In the genomic region with DNA sequence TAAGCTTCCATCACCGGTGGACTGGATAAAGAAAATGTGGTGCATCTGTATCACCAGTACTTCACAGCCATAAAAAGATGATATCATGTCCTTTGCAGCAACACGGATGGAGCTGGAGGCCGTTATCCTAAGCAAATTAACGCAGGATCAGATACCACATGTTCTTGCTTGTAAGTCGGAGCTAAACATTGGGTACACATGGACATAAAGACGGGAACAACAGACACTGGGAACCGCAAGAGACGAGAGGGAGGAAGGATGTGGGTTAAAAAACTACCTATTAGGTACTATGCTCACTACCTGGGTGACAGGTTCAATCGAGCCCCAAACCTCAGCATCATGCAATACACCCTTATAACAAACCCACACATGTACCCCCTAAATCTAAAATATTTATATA, we compare ENCODE assay signal across 27 cellular contexts. TPM values are rescaled to one million over a fixed set of nuclear protein-coding genes. Genes with fewer than 3 reads are reported as not detected.
DNase-seq lines count a peak whose midpoint lies in the region; ATAC-seq and TF ChIP-seq lines count a peak whose summit lies in the region.
"Had no signal": no experiment of that assay in that cellular context is flagged by ENCODE, and none has a peak within 500 bp of the region (broad histone marks: within the 10 kb centered on the region; RNA-seq: fewer than 3 reads in every experiment).

No MANE protein-coding gene starts in this region.

- peak overlapping the region; percentile 38 for H3K27ac ChIP-seq in CD8-positive, alpha-beta memory T cell (ENCODE audit: low read depth, low read length)
- H3K27ac ChIP-seq in stomach: no peak overlapping the region
- H3K27ac ChIP-seq: BLaER1, GM23248, left lung, ovary, upper lobe of right lung had no signal

- peak overlapping the region; percentile 22 for H3K4me3 ChIP-seq in CD8-positive, alpha-beta memory T cell (ENCODE audit: low read length)
- H3K4me3 ChIP-seq in stomach: no peak overlapping the region
- H3K4me3 ChIP-seq: BLaER1, GM23248, left lung, ovary, spleen, upper lobe of right lung had no signal

- no peak for TF ChIP-seq POLR2A in stomach (IDR thresholded peaks at IDR 0.05)

- intact Hi-C loops in activated CD4-positive, alpha-beta memory T cell treated with anti-CD3 and anti-CD28 coated beads for 36 hours (cut with micrococcal nuclease): loop anchor here (2.0 kb wide), 1 partner anchor 17 kb away; a partner anchor contains a TSS
- intact Hi-C loops in stomach (cut with DNase I; ENCODE audit: low total_unique reads): no loop called here

- no peaks in the 10 kb centered on the region for H3K27me3 ChIP-seq in CD8-positive, alpha-beta memory T cell (ENCODE audit: insufficient read depth, low read length, poor library complexity, severe bottlenecking)
- H3K27me3 ChIP-seq in stomach: no peaks in the 10 kb centered on the region
- H3K27me3 ChIP-seq: BLaER1, ovary, spleen, upper lobe of right lung had no signal

- H3K27ac Mint-ChIP-seq in CD8-positive, alpha-beta memory T cell: peak overlapping the region; percentile 86 to 98 (median 94)
- H3K27ac Mint-ChIP-seq in activated CD4-positive, alpha-beta memory T cell treated with anti-CD3 and anti-CD28 coated beads for 36 hours: no peak overlapping the region
- H3K27ac Mint-ChIP-seq: HFFc6, naive B cell had no signal

- H3K9me3 Mint-ChIP-seq in CD8-positive, alpha-beta memory T cell: no peaks in the 10 kb centered on the region
- no peaks in the 10 kb centered on the region for H3K9me3 Mint-ChIP-seq in activated CD4-positive, alpha-beta memory T cell treated with anti-CD3 and anti-CD28 coated beads for 36 hours
- H3K9me3 Mint-ChIP-seq: HFFc6, naive B cell had no signal

- peaks cover 28 to 73% (median 44%) of the 10 kb centered on the region in 3 donors for H3K4me1 Mint-ChIP-seq in CD8-positive, alpha-beta memory T cell
- H3K4me1 Mint-ChIP-seq in activated CD4-positive, alpha-beta memory T cell treated with anti-CD3 and anti-CD28 coated beads for 36 hours (ENCODE audit: low read depth): peaks cover 41% of the 10 kb centered on the region

- peaks cover 40% of the 10 kb centered on the region for H3K4me1 ChIP-seq in CD8-positive, alpha-beta memory T cell (ENCODE audit: insufficient read depth, low read length)
- H3K4me1 ChIP-seq in stomach: peaks cover 0 to 11% (median 3%) of the 10 kb centered on the region in 4 donors
- H3K4me1 ChIP-seq: left lung, upper lobe of right lung had no signal

- POLR2A ChIA-PET in CD8-positive, alpha-beta memory T cell (lab: Charles Lee): interaction anchor here (0.6 to 3.7 kb wide), 4 partner anchors 9 to 88 kb away, joined by 3 to 12 read pairs (median 9); a partner anchor contains a TSS
- POLR2A ChIA-PET in activated CD4-positive, alpha-beta memory T cell treated with anti-CD3 and anti-CD28 coated beads for 36 hours (lab: Charles Lee): interaction anchor here (1.0 to 1.6 kb wide), 2 partner anchors 11 to 16 kb away, joined by 3 to 4 read pairs; no protein-coding TSS in a partner anchor

- CTCF ChIA-PET in CD8-positive, alpha-beta memory T cell (lab: Charles Lee): interaction anchor here (1.7 to 3.5 kb wide), 2 partner anchors 9 to 16 kb away, joined by 5 to 18 read pairs; a partner anchor contains a TSS
- CTCF ChIA-PET in activated CD4-positive, alpha-beta memory T cell treated with anti-CD3 and anti-CD28 coated beads for 36 hours (lab: Charles Lee): interaction anchor here (0.9 to 3.6 kb wide), 2 partner anchors 10 to 18 kb away, joined by 3 to 27 read pairs; no protein-coding TSS in a partner anchor

- H3K36me3 Mint-ChIP-seq in CD8-positive, alpha-beta memory T cell: no peaks in the 10 kb centered on the region
- H3K36me3 Mint-ChIP-seq in activated CD4-positive, alpha-beta memory T cell treated with anti-CD3 and anti-CD28 coated beads for 36 hours: peaks cover 1% of the 10 kb centered on the region
- H3K36me3 Mint-ChIP-seq: naive B cell had no signal

- peak; percentile 50 for DNase-seq in activated CD8-positive, alpha-beta memory T cell treated with anti-CD3 and anti-CD28 coated beads for 24 hours
- DNase-seq in activated CD8-positive, alpha-beta memory T cell treated with anti-CD3 and anti-CD28 coated beads, Interleukin-2, amount 50 U/mL, for 4 hours: no peak
- peak in 4 of 5 donors; percentile 10 to 67 (median 58) for DNase-seq in CD8-positive, alpha-beta memory T cell
- DNase-seq in activated CD4-positive, alpha-beta memory T cell treated with anti-CD3 and anti-CD28 coated beads for 36 hours: no peak
- DNase-seq in islet precursor cell (peak; percentile 2), stomach (no peak)
- DNase-seq in stimulated activated CD4-positive, alpha-beta T cell treated with anti-CD3 and anti-CD28 coated beads, Interleukin-4, amount 100 ng/mL, for 24 hours: no peak
- DNase-seq: activated naive CD4-positive, alpha-beta T cell; effector CD8-positive, alpha-beta T cell; foreskin melanocyte; GM23248; left lung; naive B cell; NCI-H1105 treated with DMSO at 0.1 percent for 48 hours; NCI-H2107; NCI-H510A; ovary; spleen; stimulated activated CD4-positive, alpha-beta T cell treated with anti-CD3 and anti-CD28 coated beads, Interleukin-4, amount 100 ng/mL, for 4 hours; upper lobe of right lung had no signal

- WGBS in stomach, 5 donors: 33 to 70% (median 58%) methylated on average over 5 to 9 of the region's 9 CpGs

- ATAC-seq in HG03565 (IDR thresholded peaks at IDR 0.05; ENCODE audit: unreplicated experiment): no peak
- ATAC-seq: esophagus mucosa, left lung, upper lobe of right lung had no signal

- no peaks in the 10 kb centered on the region for H3K36me3 ChIP-seq in CD8-positive, alpha-beta memory T cell (ENCODE audit: insufficient read depth, low read length)
- H3K36me3 ChIP-seq in stomach: no peaks in the 10 kb centered on the region
- H3K36me3 ChIP-seq: BLaER1, left lung, ovary, spleen, upper lobe of right lung had no signal

- peak overlapping the region; percentile 53 to 80 (median 73) for H3K4me3 Mint-ChIP-seq in CD8-positive, alpha-beta memory T cell
- peak overlapping the region; percentile 23 for H3K4me3 Mint-ChIP-seq in activated CD4-positive, alpha-beta memory T cell treated with anti-CD3 and anti-CD28 coated beads for 36 hours
- H3K4me3 Mint-ChIP-seq: HFFc6, naive B cell had no signal

- H3K27me3 Mint-ChIP-seq in CD8-positive, alpha-beta memory T cell: peaks cover 0 to 7% of the 10 kb centered on the region in 2 donors
- no peaks in the 10 kb centered on the region for H3K27me3 Mint-ChIP-seq in activated CD4-positive, alpha-beta memory T cell treated with anti-CD3 and anti-CD28 coated beads for 36 hours

- no peak for TF ChIP-seq CTCF in stomach (IDR thresholded peaks at IDR 0.05)

- no peaks in the 10 kb centered on the region for H3K9me3 ChIP-seq in CD8-positive, alpha-beta memory T cell (ENCODE audit: low read length)
- no peaks in the 10 kb centered on the region for H3K9me3 ChIP-seq in stomach
- H3K9me3 ChIP-seq: BLaER1, left lung, ovary, spleen, upper lobe of right lung had no signal

- TF ChIP-seq EP300 in stomach (IDR thresholded peaks at IDR 0.05): no peak

RNA-seq across cellular contexts. Expression of a gene that starts 16.3 kb away (rescaled TPM):
- 10 to 100 TPM; 84.6 to 86.0 TPM for total RNA-seq in CD8-positive, alpha-beta memory T cell
- 145 TPM for polyA plus RNA-seq in CD8-positive, alpha-beta memory T cell
- 10 to 100 TPM; 71.6 to 72.2 TPM for total RNA-seq in activated CD4-positive, alpha-beta memory T cell treated with anti-CD3 and anti-CD28 coated beads for 36 hours
- total RNA-seq in stomach: 100 to 1,000 TPM in 1 of 5 donors, 10 to 100 TPM in 3, 1 to 10 TPM in 1; 8.7 to 138 (median 66.4) TPM
- polyA plus RNA-seq in stomach: 10 to 100 TPM; 18.0 to 50.4 (median 32.9) TPM

RNA-seq across cellular contexts. Expression of a gene that starts 19.4 kb away (rescaled TPM):
- total RNA-seq in CD8-positive, alpha-beta memory T cell: 10 to 100 TPM; 33.4 to 35.3 TPM
- 19.9 TPM for polyA plus RNA-seq in CD8-positive, alpha-beta memory T cell
- total RNA-seq in activated CD4-positive, alpha-beta memory T cell treated with anti-CD3 and anti-CD28 coated beads for 36 hours: 10 to 100 TPM; 22.1 to 24.7 TPM
- 10 to 100 TPM in 3 of 5 donors, 1 to 10 TPM in 2; 1.2 to 23.5 (median 13.4) TPM for total RNA-seq in stomach
- 10 to 100 TPM; 17.9 to 27.0 (median 21.5) TPM for polyA plus RNA-seq in stomach

RNA-seq across cellular contexts. Expression of a gene that starts 28.3 kb away (rescaled TPM):
- not detected for total RNA-seq in CD8-positive, alpha-beta memory T cell
- not detected for polyA plus RNA-seq in CD8-positive, alpha-beta memory T cell
- total RNA-seq in activated CD4-positive, alpha-beta memory T cell treated with anti-CD3 and anti-CD28 coated beads for 36 hours: not detected
- total RNA-seq in stomach: under 1 TPM in 1 of 5 donors, not detected in 4; 0.72 TPM
- not detected for polyA plus RNA-seq in stomach
- total RNA-seq: esophagus mucosa, GM23248, HFFc6, left lung, mesenteric fat pad, ovary, SK-MEL-5, spleen, subcutaneous adipose tissue, upper lobe of right lung had no signal
- polyA plus RNA-seq: GM23248, ovary had no signal

Comparison
In these comparisons a context has a peak if more than half of its experiments do, and no peak if none do; other contexts are left out.
1. DNase-seq: peak in activated CD8-positive, alpha-beta memory T cell treated with anti-CD3 and anti-CD28 coated beads for 24 hours (single experiment), CD8-positive, alpha-beta memory T cell (4 of 5) and islet precursor cell (single experiment); none in activated CD8-positive, alpha-beta memory T cell treated with anti-CD3 and anti-CD28 coated beads, Interleukin-2, amount 50 U/mL, for 4 hours (single experiment), activated CD4-positive, alpha-beta memory T cell treated with anti-CD3 and anti-CD28 coated beads for 36 hours (single experiment), stimulated activated CD4-positive, alpha-beta T cell treated with anti-CD3 and anti-CD28 coated beads, Interleukin-4, amount 100 ng/mL, for 24 hours (single experiment) and stomach (single experiment).